In genomic region chr20:38810926-38811325, GRCh38 we compare ENCODE assay signal across 26 cellular contexts. TPM values are rescaled to one million over a fixed set of nuclear protein-coding genes. Genes with fewer than 3 reads are reported as not detected.
A peak's percentile ranks its signal among the peaks of the same experiment; 100 is the strongest.
DNase-seq lines count a peak whose midpoint lies in the region; ATAC-seq and TF ChIP-seq lines count a peak whose summit lies in the region.
"Had no signal": no experiment of that assay in that cellular context is flagged by ENCODE, and none has a peak within 500 bp of the region (broad histone marks: within the 10 kb centered on the region; RNA-seq: fewer than 3 reads in every experiment).

No MANE protein-coding gene starts in this region.

- H3K4me3 ChIP-seq in DOHH2 (ENCODE audit: low read length): peak overlapping the region; percentile 18; the same call in 1 of the 2 replicates
- H3K4me3 ChIP-seq: adrenal gland, breast epithelium, Peyer's patch, uterus had no signal

- H3K4me1 Mint-ChIP-seq in activated CD4-positive, alpha-beta T cell treated with anti-CD3 and anti-CD28 coated beads for 36 hours: peaks cover 74% of the 10 kb centered on the region
- H3K4me1 Mint-ChIP-seq in activated B cell treated with CpG ODN at 0.5 μM for 24 hours (peaks cover 89% of the 10 kb centered on the region), memory B cell (peaks cover 69% of the 10 kb centered on the region)

- no peak overlapping the region for H3K27ac ChIP-seq in DOHH2 (ENCODE audit: low read depth, low read length)
- H3K27ac ChIP-seq: epithelial cell of prostate had no signal

- POLR2A ChIA-PET in activated CD4-positive, alpha-beta T cell treated with anti-CD3 and anti-CD28 coated beads for 36 hours (lab: Charles Lee): no interaction called here
- POLR2A ChIA-PET in activated B cell treated with CpG ODN at 0.5 μM for 24 hours (lab: Charles Lee): interaction anchor here (1.4 to 11.9 kb wide), 5 partner anchors 33 to 82 kb away, joined by 5 to 244 read pairs (median 128); no protein-coding TSS in a partner anchor

- H3K4me3 Mint-ChIP-seq in activated CD4-positive, alpha-beta T cell treated with anti-CD3 and anti-CD28 coated beads for 36 hours: no peak overlapping the region
- H3K4me3 Mint-ChIP-seq in activated B cell treated with CpG ODN at 0.5 μM for 24 hours: peak overlapping the region; percentile 73
- H3K4me3 Mint-ChIP-seq in memory B cell: peak overlapping the region; percentile 52
- H3K4me3 Mint-ChIP-seq: nephron progenitor cell had no signal

- intact Hi-C loops in activated CD4-positive, alpha-beta T cell treated with anti-CD3 and anti-CD28 coated beads for 36 hours (cut with DNase I, micrococcal nuclease): no loop called here
- intact Hi-C loops in activated B cell treated with CpG ODN at 0.5 μM for 24 hours (cut with micrococcal nuclease): no loop called here

- H3K9me3 Mint-ChIP-seq in activated CD4-positive, alpha-beta T cell treated with anti-CD3 and anti-CD28 coated beads for 36 hours (ENCODE audit: low read depth): no peaks in the 10 kb centered on the region
- no peaks in the 10 kb centered on the region for H3K9me3 Mint-ChIP-seq in activated B cell treated with CpG ODN at 0.5 μM for 24 hours
- no peaks in the 10 kb centered on the region for H3K9me3 Mint-ChIP-seq in memory B cell
- H3K9me3 Mint-ChIP-seq: nephron progenitor cell had no signal

- peaks cover 46% of the 10 kb centered on the region for H4K20me1 ChIP-seq in DOHH2 (ENCODE audit: control insufficient read depth, insufficient read depth, low read depth, low read length)

- no peaks in the 10 kb centered on the region for H3K27me3 Mint-ChIP-seq in activated CD4-positive, alpha-beta T cell treated with anti-CD3 and anti-CD28 coated beads for 36 hours
- H3K27me3 Mint-ChIP-seq in activated B cell treated with CpG ODN at 0.5 μM for 24 hours: no peaks in the 10 kb centered on the region
- no peaks in the 10 kb centered on the region for H3K27me3 Mint-ChIP-seq in memory B cell

- CTCF ChIA-PET in activated CD4-positive, alpha-beta T cell treated with anti-CD3 and anti-CD28 coated beads for 36 hours (lab: Charles Lee): no interaction called here
- CTCF ChIA-PET in activated B cell treated with CpG ODN at 0.5 μM for 24 hours (lab: Charles Lee): no interaction called here

- TF ChIP-seq CTCF in DOHH2 (IDR thresholded peaks at IDR 0.05; ENCODE audit: low read depth, low read length, poor library complexity, severe bottlenecking): no peak
- TF ChIP-seq CTCF in activated B cell treated with CpG ODN at 0.5 μM for 24 hours (IDR thresholded peaks at IDR 0.05): no peak

- H3K27ac Mint-ChIP-seq in activated CD4-positive, alpha-beta T cell treated with anti-CD3 and anti-CD28 coated beads for 36 hours: peak overlapping the region; percentile 72
- H3K27ac Mint-ChIP-seq in activated B cell treated with CpG ODN at 0.5 μM for 24 hours (peak overlapping the region; percentile 86), memory B cell (peak overlapping the region; percentile 92)
- H3K27ac Mint-ChIP-seq: nephron progenitor cell had no signal

- H3K9me3 ChIP-seq in DOHH2 (ENCODE audit: control insufficient read depth, insufficient read depth, low read length): no peaks in the 10 kb centered on the region
- H3K9me3 ChIP-seq: adrenal gland, BE2C, breast epithelium, Peyer's patch, uterus had no signal

- H3F3A ChIP-seq in DOHH2 (ENCODE audit: control insufficient read depth, insufficient read depth): 0 out of 2 replicates have a peak, but pooled peaks cover 2% of the 10 kb centered on the region

- H3K36me3 ChIP-seq in DOHH2 (ENCODE audit: control insufficient read depth, low read length): peaks cover 90% of the 10 kb centered on the region
- H3K36me3 ChIP-seq: adrenal gland, breast epithelium, Peyer's patch, uterus had no signal

- H3K9me2 ChIP-seq in DOHH2 (replicated peaks; ENCODE audit: control insufficient read depth, low read length): no peaks in the 10 kb centered on the region

- no peak for ATAC-seq in activated CD4-positive, alpha-beta T cell treated with anti-CD3 and anti-CD28 coated beads for 36 hours
- ATAC-seq in activated B cell treated with CpG ODN at 0.5 μM for 24 hours (ENCODE audit: low read depth) (no peak), memory B cell (ENCODE audit: low read depth) (no peak)

- peaks cover 72% of the 10 kb centered on the region for H3K4me1 ChIP-seq in DOHH2 (ENCODE audit: control insufficient read depth, low read length)

- H3K4me2 ChIP-seq in DOHH2 (ENCODE audit: low read length): peak overlapping the region; percentile 29

- H3K79me2 ChIP-seq in DOHH2 (ENCODE audit: control insufficient read depth, low read length): peaks cover 99% of the 10 kb centered on the region

- H3K27me3 ChIP-seq in DOHH2 (ENCODE audit: control insufficient read depth, low read length): no peaks in the 10 kb centered on the region
- H3K27me3 ChIP-seq: BE2C had no signal

- peaks cover 70% of the 10 kb centered on the region for H3K36me3 Mint-ChIP-seq in activated CD4-positive, alpha-beta T cell treated with anti-CD3 and anti-CD28 coated beads for 36 hours (ENCODE audit: low read depth)
- H3K36me3 Mint-ChIP-seq in activated B cell treated with CpG ODN at 0.5 μM for 24 hours (ENCODE audit: low read depth): peaks cover 65% of the 10 kb centered on the region
- peaks cover 26% of the 10 kb centered on the region for H3K36me3 Mint-ChIP-seq in memory B cell

- no peak for DNase-seq in activated CD4-positive, alpha-beta T cell treated with anti-CD3 and anti-CD28 coated beads for 36 hours
- DNase-seq in activated CD4-positive, alpha-beta T cell treated with anti-CD3 and anti-CD28 coated beads for 4 hours: no peak
- DNase-seq in activated B cell treated with CpG ODN at 0.5 μM for 24 hours (no peak), memory B cell (ENCODE audit: low spot score in 2 of 2) (no peak), 8988T (no peak), NCI-H82 (lab: John Stamatoyannopoulos, UW) (no peak)
- DNase-seq in stimulated activated CD4-positive, alpha-beta T cell treated with anti-CD3 and anti-CD28 coated beads, Interleukin-4, amount 100 ng/mL, for 4 hours: no peak
- DNase-seq: activated CD4-positive, alpha-beta T cell treated with anti-CD3 and anti-CD28 coated beads for 48 hours; activated T-cell treated with anti-CD3 and anti-CD28 coated beads, Interleukin-2, amount 50 U/mL, for 1 hour; adrenal gland; BE2C; dermis blood vessel endothelial cell; DMS 273 treated with DMSO at 0.1 percent for 48 hours; foreskin fibroblast; GF-D8; hippocampal formation; IMR-90; NCI-H146; NCI-H748 treated with DMSO at 0.1 percent for 48 hours; nephron progenitor cell; uterus had no signal

RNA-seq across cellular contexts. Expression of gene PPP1R16B, which starts 5.4 kb away (rescaled TPM):
- 10 to 100 TPM; 78.8 to 84.0 TPM for total RNA-seq in activated CD4-positive, alpha-beta T cell treated with anti-CD3 and anti-CD28 coated beads for 36 hours
- total RNA-seq in activated B cell treated with CpG ODN at 0.5 μM for 24 hours: 98.3 and 99.3 TPM in 2 replicates
- total RNA-seq: IMR-90, MCF 10A had no signal
